ENCODE assay signal across 1 cellular context in genomic region chr19:55245236-55245904, GRCh38.
TF ChIP-seq lines count a peak whose summit lies in the region.

No MANE protein-coding gene starts in this region.

TF ChIP-seq in H1, 55 proteins besides CTCF, POLR2A, EP300 and RAD21:
- TF ChIP-seq SIRT6 (IDR thresholded peaks at IDR 0.05; ENCODE audit: low read length) (no peak), NRF1 (IDR thresholded peaks at IDR 0.05; ENCODE audit: low read depth, low read length) (no peak), NANOG (IDR thresholded peaks at IDR 0.05; ENCODE audit: insufficient read depth, low read depth, low read length, poor library complexity, severe bottlenecking) (no peak), ATF2 (IDR thresholded peaks at IDR 0.05; ENCODE audit: low read length) (no peak), TAF7 (optimal IDR thresholded peaks at IDR 0.05; ENCODE audit: borderline replicate concordance, low read depth, low read length) (no peak), SRF (IDR thresholded peaks at IDR 0.05; ENCODE audit: low read depth, low read length) (no peak), CEBPB (IDR thresholded peaks at IDR 0.05; ENCODE audit: low read depth, low read length) (no peak), RXRA (IDR thresholded peaks at IDR 0.05; ENCODE audit: insufficient read depth, low read depth, low read length) (no peak)
